1 cellular context compared by ENCODE assay signal in genomic region chr1:181189691-181190361, GRCh38.
TF ChIP-seq lines count a peak whose summit lies in the region.

No MANE protein-coding gene starts in this region.

TF ChIP-seq in HEK293, 187 proteins besides CTCF, POLR2A, EP300 and RAD21 (continued from another document):
- TF ChIP-seq PATZ1 (tag by site-specific recombination; IDR thresholded peaks at IDR 0.05) (peak; percentile 62), ZFHX2 (tag by site-specific recombination; conservative IDR thresholded peaks at IDR 0.05) (peak; percentile 38), ZNF341 (tag by site-specific recombination; IDR thresholded peaks at IDR 0.05; ENCODE audit: low read depth) (peak; percentile 64), ZNF2 (tag by site-specific recombination; IDR thresholded peaks at IDR 0.05) (no peak), ZSCAN30 (tag by site-specific recombination; IDR thresholded peaks at IDR 0.05) (0 out of 2 replicates have a peak, but pooled peaks have one; percentile 36), GLIS1 (tag by site-specific recombination; IDR thresholded peaks at IDR 0.05) (peak; percentile 49), INSM2 (tag by site-specific recombination; IDR thresholded peaks at IDR 0.05) (no peak), GLIS2 (tag by site-specific recombination; IDR thresholded peaks at IDR 0.05) (peak; percentile 48; the same call in 1 of the 2 replicates), ZNF548 (tag by site-specific recombination; IDR thresholded peaks at IDR 0.05) (no peak), ZNF692 (tag by site-specific recombination; IDR thresholded peaks at IDR 0.05) (peak; percentile 23; the same call in 1 of the 2 replicates), ZNF660 (tag by site-specific recombination; IDR thresholded peaks at IDR 0.05) (peak; percentile 62; the same call in 1 of the 2 replicates)
